In genomic region chr12:6729186-6729585, GRCh38 we compare ENCODE assay signal across 33 cellular contexts. TPM values are rescaled to one million over a fixed set of nuclear protein-coding genes. Genes with fewer than 3 reads are reported as not detected.
"Had no signal": no experiment of that assay in that cellular context is flagged by ENCODE, and none has a peak within 500 bp of the region (broad histone marks: within the 10 kb centered on the region; RNA-seq: fewer than 3 reads in every experiment).

No MANE protein-coding gene starts in this region.

- H3K27ac Mint-ChIP-seq: activated B cell treated with CpG ODN at 0.5 μM for 24 hours; activated CD4-positive, alpha-beta memory T cell treated with anti-CD3 and anti-CD28 coated beads for 36 hours; activated CD4-positive, alpha-beta T cell treated with anti-CD3 and anti-CD28 coated beads, Interleukin-2, amount 10 ng/mL, durations not matched to agents 24 days and 14 days; activated CD8-positive, alpha-beta T cell treated with anti-CD3 and anti-CD28 coated beads for 36 hours; activated naive CD4-positive, alpha-beta T cell treated with anti-CD3 and anti-CD28 coated beads for 36 hours; activated naive CD8-positive, alpha-beta T cell treated with anti-CD3 and anti-CD28 coated beads for 36 hours; activated T-cell treated with anti-CD3 and anti-CD28 coated beads, Interleukin-2, amount 50 U/mL, for 72 hours; activated T-helper 1 cell treated with anti-CD3 and anti-CD28 coated beads, Interleukin-12 subunit alpha, Interleukin-12 subunit beta, Interleukin-2, Interleukin-4 antibody, amounts not matched to agents 30 ng/mL and 10 ng/mL and 1 ng/mL, durations not matched to agents 14 hours and 24 hours and 36 hours; activated T-helper 17 cell treated with anti-CD3 and anti-CD28 coated beads, Interleukin-2, amount 50 U/mL, for 72 hours; T-cell had no signal

- DNase-seq: activated B cell treated with CpG ODN at 0.5 μM for 24 hours; activated CD4-positive, alpha-beta memory T cell treated with anti-CD3 and anti-CD28 coated beads for 36 hours; activated CD4-positive, alpha-beta T cell treated with anti-CD3 and anti-CD28 coated beads for 4 hours; activated CD4-positive, alpha-beta T cell treated with anti-CD3 and anti-CD28 coated beads, Interleukin-2, amount 10 ng/mL, durations not matched to agents 24 days and 14 days; activated CD4-positive, alpha-beta T cell treated with anti-CD3 and anti-CD28 coated beads, Interleukin-2, amount 50 U/mL, for 1 hour; activated CD4-positive, alpha-beta T cell treated with anti-CD3 and anti-CD28 coated beads, Interleukin-2, amount 50 U/mL, for 4 hours; activated CD4-positive, CD25-positive, alpha-beta regulatory T cell treated with anti-CD3 and anti-CD28 coated beads, Interleukin-2, amount 50 U/mL, for 72 hours; activated CD8-positive, alpha-beta memory T cell treated with anti-CD3 and anti-CD28 coated beads, Interleukin-2, amount 50 U/mL, for 4 hours; activated CD8-positive, alpha-beta T cell treated with anti-CD3 and anti-CD28 coated beads for 36 hours; activated effector memory CD4-positive, alpha-beta T cell treated with anti-CD3 and anti-CD28 coated beads, Interleukin-2, amount 50 U/mL, for 16 hours; activated gamma-delta T cell treated with Interleukin-2 at 50 U/mL for 16 hours; activated naive CD4-positive, alpha-beta T cell; activated naive CD4-positive, alpha-beta T cell treated with anti-CD3 and anti-CD28 coated beads for 36 hours; activated naive CD4-positive, alpha-beta T cell treated with anti-CD3 and anti-CD28 coated beads, Interleukin-2, amount 50 U/mL, for 16 hours; activated naive CD8-positive, alpha-beta T cell treated with anti-CD3 and anti-CD28 coated beads for 36 hours; activated T-cell treated with anti-CD3 and anti-CD28 coated beads for 4 hours; activated T-cell treated with anti-CD3 and anti-CD28 coated beads, Interleukin-2, amount 50 U/mL, for 1 hour; activated T-cell treated with anti-CD3 and anti-CD28 coated beads, Interleukin-2, amount 50 U/mL, for 4 hours; activated T-cell treated with anti-CD3 and anti-CD28 coated beads, Interleukin-2, amount 50 U/mL, for 72 hours; adrenal gland; amniotic stem cell; aorta; body of pancreas; brain microvascular endothelial cell; central memory CD4-positive, alpha-beta T cell; T-cell; T-helper 17 cell; T-helper 9 cell had no signal

- H3K9me3 ChIP-seq: adrenal gland, body of pancreas, breast epithelium had no signal

- H3K9me3 Mint-ChIP-seq: activated B cell treated with CpG ODN at 0.5 μM for 24 hours; activated CD4-positive, alpha-beta memory T cell treated with anti-CD3 and anti-CD28 coated beads for 36 hours; activated CD4-positive, alpha-beta T cell treated with anti-CD3 and anti-CD28 coated beads, Interleukin-2, amount 10 ng/mL, durations not matched to agents 24 days and 14 days; activated CD8-positive, alpha-beta T cell treated with anti-CD3 and anti-CD28 coated beads for 36 hours; activated naive CD4-positive, alpha-beta T cell treated with anti-CD3 and anti-CD28 coated beads for 36 hours; activated naive CD4-positive, alpha-beta T cell treated with anti-CD3 and anti-CD28 coated beads, Interleukin-2, amount 50 U/mL, for 72 hours; activated naive CD8-positive, alpha-beta T cell treated with anti-CD3 and anti-CD28 coated beads for 36 hours; activated T-cell treated with anti-CD3 and anti-CD28 coated beads, Interleukin-2, amount 50 U/mL, for 4 hours; activated T-cell treated with anti-CD3 and anti-CD28 coated beads, Interleukin-2, amount 50 U/mL, for 72 hours; activated T-helper 1 cell treated with anti-CD3 and anti-CD28 coated beads, Interleukin-12 subunit alpha, Interleukin-12 subunit beta, Interleukin-2, Interleukin-4 antibody, amounts not matched to agents 30 ng/mL and 10 ng/mL and 1 ng/mL, durations not matched to agents 14 hours and 24 hours and 36 hours; activated T-helper 17 cell treated with anti-CD3 and anti-CD28 coated beads, Interleukin-2, amount 50 U/mL, for 72 hours; T-cell had no signal

- H3K27me3 ChIP-seq: adrenal gland, body of pancreas, brain microvascular endothelial cell, breast epithelium had no signal

- H3K4me3 Mint-ChIP-seq: activated B cell treated with CpG ODN at 0.5 μM for 24 hours; activated CD4-positive, alpha-beta memory T cell treated with anti-CD3 and anti-CD28 coated beads for 36 hours; activated CD4-positive, alpha-beta T cell treated with anti-CD3 and anti-CD28 coated beads, Interleukin-2, amount 10 ng/mL, durations not matched to agents 24 days and 14 days; activated CD8-positive, alpha-beta T cell treated with anti-CD3 and anti-CD28 coated beads for 36 hours; activated naive CD4-positive, alpha-beta T cell treated with anti-CD3 and anti-CD28 coated beads for 36 hours; activated naive CD8-positive, alpha-beta T cell treated with anti-CD3 and anti-CD28 coated beads for 36 hours; activated T-cell treated with anti-CD3 and anti-CD28 coated beads, Interleukin-2, amount 50 U/mL, for 4 hours; activated T-cell treated with anti-CD3 and anti-CD28 coated beads, Interleukin-2, amount 50 U/mL, for 72 hours; activated T-helper 1 cell treated with anti-CD3 and anti-CD28 coated beads, Interleukin-12 subunit alpha, Interleukin-12 subunit beta, Interleukin-2, Interleukin-4 antibody, amounts not matched to agents 30 ng/mL and 10 ng/mL and 1 ng/mL, durations not matched to agents 14 hours and 24 hours and 36 hours; activated T-helper 17 cell treated with anti-CD3 and anti-CD28 coated beads, Interleukin-2, amount 50 U/mL, for 72 hours; T-cell; T-helper 17 cell had no signal

- H3K4me3 ChIP-seq: adrenal gland, body of pancreas, breast epithelium had no signal

- H3K27me3 Mint-ChIP-seq: activated B cell treated with CpG ODN at 0.5 μM for 24 hours; activated CD4-positive, alpha-beta memory T cell treated with anti-CD3 and anti-CD28 coated beads for 36 hours; activated CD4-positive, alpha-beta T cell treated with anti-CD3 and anti-CD28 coated beads, Interleukin-2, amount 10 ng/mL, durations not matched to agents 24 days and 14 days; activated CD8-positive, alpha-beta T cell treated with anti-CD3 and anti-CD28 coated beads for 36 hours; activated naive CD8-positive, alpha-beta T cell treated with anti-CD3 and anti-CD28 coated beads for 36 hours; activated T-helper 17 cell treated with anti-CD3 and anti-CD28 coated beads, Interleukin-2, amount 50 U/mL, for 72 hours; T-cell; T-helper 17 cell had no signal

RNA-seq across cellular contexts. Expression of gene PIANP, which starts 28.6 kb away (rescaled TPM):
- total RNA-seq: activated CD8-positive, alpha-beta T cell treated with anti-CD3 and anti-CD28 coated beads for 36 hours; body of pancreas; T-helper 2 cell treated with Interferon-gamma antibody and Interleukin-4, amounts not matched to agents 100 ng/mL and 5 ng/mL, for 36 hours had no signal
